13 cellular contexts compared by ENCODE assay signal in the genomic region with DNA sequence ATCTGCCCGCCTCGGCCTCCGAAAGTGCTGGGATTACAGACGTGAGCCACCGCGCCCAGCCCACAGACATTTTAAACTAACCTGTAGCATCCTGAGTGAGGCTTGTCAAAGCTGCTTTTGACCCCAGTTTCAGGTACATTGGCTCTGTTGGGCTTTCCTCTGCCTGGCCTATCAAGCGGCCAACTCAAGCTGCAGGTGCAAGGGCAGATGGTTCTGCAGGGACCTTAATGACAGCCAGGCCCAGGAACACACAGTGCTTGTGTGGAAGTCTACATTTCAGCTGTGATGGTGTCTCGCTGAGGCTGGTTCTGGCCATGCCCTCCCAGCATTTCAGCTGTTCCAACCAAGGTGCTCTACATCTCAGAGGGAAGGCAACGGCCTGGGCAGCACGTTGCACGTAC. TPM values are rescaled to one million over a fixed set of nuclear protein-coding genes. Genes with fewer than 3 reads are reported as not detected.
DNase-seq lines count a peak whose midpoint lies in the region; ATAC-seq and TF ChIP-seq lines count a peak whose summit lies in the region.
"Had no signal": no experiment of that assay in that cellular context is flagged by ENCODE, and none has a peak within 500 bp of the region (broad histone marks: within the 10 kb centered on the region; RNA-seq: fewer than 3 reads in every experiment).

No MANE protein-coding gene starts in this region.

- peak overlapping the region; percentile 95 for H3K27ac Mint-ChIP-seq in activated naive CD4-positive, alpha-beta T cell treated with anti-CD3 and anti-CD28 coated beads for 36 hours
- H3K27ac Mint-ChIP-seq in WTC11 (peak overlapping the region; percentile 85), immature natural killer cell (peak overlapping the region; percentile 93 to 98 (median 96))

- H3K4me3 Mint-ChIP-seq in activated naive CD4-positive, alpha-beta T cell treated with anti-CD3 and anti-CD28 coated beads for 36 hours, result no peak overlapping the region
- H3K4me3 Mint-ChIP-seq in WTC11 (no peak overlapping the region), immature natural killer cell (peak overlapping the region; percentile 84 to 92 (median 87))

- H3K9me3 Mint-ChIP-seq in activated naive CD4-positive, alpha-beta T cell treated with anti-CD3 and anti-CD28 coated beads for 36 hours, result no peaks in the 10 kb centered on the region
- H3K9me3 Mint-ChIP-seq in WTC11 (no peaks in the 10 kb centered on the region), immature natural killer cell (no peaks in the 10 kb centered on the region)

- H3K4me1 Mint-ChIP-seq in activated naive CD4-positive, alpha-beta T cell treated with anti-CD3 and anti-CD28 coated beads for 36 hours (ENCODE audit: low read depth), result peaks cover 92% of the 10 kb centered on the region
- H3K4me1 Mint-ChIP-seq in WTC11 (peaks cover 69% of the 10 kb centered on the region), immature natural killer cell (peaks cover 94 to 96% of the 10 kb centered on the region in 2 donors)

- DNase-seq in activated naive CD4-positive, alpha-beta T cell treated with anti-CD3 and anti-CD28 coated beads for 36 hours, result no peak
- no peak for DNase-seq in activated naive CD4-positive, alpha-beta T cell (lab: John Stamatoyannopoulos, UW)
- DNase-seq in WTC11 (ENCODE audit: low spot score), result no peak
- DNase-seq in immature natural killer cell, result no peak
- no peak for DNase-seq in Right ventricle myocardium superior
- DNase-seq: activated CD4-positive, CD25-positive, alpha-beta regulatory T cell; GF-D8; mesenchymal stem cell; NCI-H226; SHP77 treated with DMSO at 0.1 percent for 48 hours had no signal

- no peaks in the 10 kb centered on the region for H3K27me3 Mint-ChIP-seq in activated naive CD4-positive, alpha-beta T cell treated with anti-CD3 and anti-CD28 coated beads for 36 hours (ENCODE audit: low read depth)
- H3K27me3 Mint-ChIP-seq in WTC11 (ENCODE audit: low read depth) (no peaks in the 10 kb centered on the region), immature natural killer cell (ENCODE audit: low read depth in 3 of 3) (peaks cover 7 to 25% (median 14%) of the 10 kb centered on the region in 3 donors)

- ATAC-seq in WTC11 (peak; percentile 14), GM18867 (IDR thresholded peaks at IDR 0.05; ENCODE audit: unreplicated experiment) (no peak), Right ventricle myocardium superior (ENCODE audit: poor library complexity) (no peak), HG02840 (IDR thresholded peaks at IDR 0.05; ENCODE audit: low FRiP score, unreplicated experiment) (no peak), HG02763 (IDR thresholded peaks at IDR 0.05; ENCODE audit: unreplicated experiment) (no peak)

- intact Hi-C loops in activated naive CD4-positive, alpha-beta T cell treated with anti-CD3 and anti-CD28 coated beads for 36 hours (cut with micrococcal nuclease), result loop anchor here (5.0 kb wide), 1 partner anchor 466 kb away; a partner anchor contains a TSS
- intact Hi-C loops in Right ventricle myocardium superior (cut with DNase I), result no loop called here

- TF ChIP-seq CTCF in WTC11 (IDR thresholded peaks at IDR 0.05), result no peak

- peaks cover 4% of the 10 kb centered on the region for H3K36me3 Mint-ChIP-seq in activated naive CD4-positive, alpha-beta T cell treated with anti-CD3 and anti-CD28 coated beads for 36 hours (ENCODE audit: low read depth)
- no peaks in the 10 kb centered on the region for H3K36me3 Mint-ChIP-seq in WTC11
- H3K36me3 Mint-ChIP-seq in immature natural killer cell, result peaks cover 0 to 7% (median 3%) of the 10 kb centered on the region in 3 donors

- CTCF ChIA-PET in activated naive CD4-positive, alpha-beta T cell treated with anti-CD3 and anti-CD28 coated beads for 36 hours (lab: Charles Lee), result interaction anchor here (1.1 to 2.6 kb wide), 2 partner anchors 11 to 17 kb away, joined by 3 to 21 read pairs; no protein-coding TSS in a partner anchor
- CTCF ChIA-PET in WTC11 (lab: Charles Lee), result interaction anchor here (1.1 to 4.0 kb wide), 3 partner anchors 25 to 106 kb away, joined by 3 to 25 read pairs (median 6); no protein-coding TSS in a partner anchor

- POLR2A ChIA-PET in WTC11 (lab: Charles Lee), result no interaction called here

TF ChIP-seq in WTC11, 78 proteins besides CTCF, POLR2A, EP300 and RAD21:
- TF ChIP-seq JUN (CRISPR knock-in tag; IDR thresholded peaks at IDR 0.05) (no peak), PRRX2 (CRISPR knock-in tag; IDR thresholded peaks at IDR 0.05) (no peak)

RNA-seq across cellular contexts. Expression of a gene that starts 18.4 kb away (rescaled TPM):
- total RNA-seq in activated naive CD4-positive, alpha-beta T cell treated with anti-CD3 and anti-CD28 coated beads for 36 hours, result 10 to 100 TPM; 33.1 to 34.8 TPM
- total RNA-seq in WTC11 (2021) (31.7 to 38.3 TPM (median 33.4 TPM) in 3 replicates), Right ventricle myocardium superior (16.8 TPM)
- polyA plus RNA-seq in immature natural killer cell, result 100 to 1,000 TPM in 1 of 3 donors, 10 to 100 TPM in 2; 34.1 to 101 (median 35.0) TPM

Comparison
In these comparisons a context has a peak if more than half of its experiments do, and no peak if none do; other contexts are left out.
1. H3K4me3 Mint-ChIP-seq: peak in immature natural killer cell (5 of 5); none in activated naive CD4-positive, alpha-beta T cell treated with anti-CD3 and anti-CD28 coated beads for 36 hours (single experiment) and WTC11 (single experiment).
2. Peak in every context shown above with its lines, with median percentiles within 50 percentile points of each other: H3K27ac Mint-ChIP-seq.